Comparison of ENCODE assay signal across 1 cellular context in genomic region chr7:100825215-100825671, GRCh38.
TF ChIP-seq lines count a peak whose summit lies in the region.

No MANE protein-coding gene starts in this region.

TF ChIP-seq in endothelial cell of umbilical vein, 7 proteins besides CTCF, POLR2A, EP300 and RAD21:
- TF ChIP-seq MYC (IDR thresholded peaks at IDR 0.05; ENCODE audit: low read depth, low read length) (no peak), POLR2AphosphoS5 (IDR thresholded peaks at IDR 0.05; ENCODE audit: insufficient read depth, low read depth, low read length) (peak; percentile 79), MAX (IDR thresholded peaks at IDR 0.05; ENCODE audit: insufficient read depth, insufficient read length) (peak; percentile 67), GATA2 (IDR thresholded peaks at IDR 0.05; ENCODE audit: insufficient read depth, insufficient read length, low read depth, low read length) (no peak), JUN (IDR thresholded peaks at IDR 0.05; ENCODE audit: borderline replicate concordance, insufficient read depth, insufficient read length, low read depth) (no peak), FOS (IDR thresholded peaks at IDR 0.05; ENCODE audit: borderline replicate concordance, insufficient read depth, low read length) (no peak), EZH2 (IDR thresholded peaks at IDR 0.05; ENCODE audit: borderline replicate concordance, low read depth, low read length, severe bottlenecking) (no peak)
TF ChIP-seq in endothelial cell of umbilical vein: peak in this region for 2.
